Comparison of ENCODE assay signal across 20 cellular contexts in genomic region chr2:128326296-128326790, GRCh38.
"Had no signal": no experiment of that assay in that cellular context is flagged by ENCODE, and none has a peak within 500 bp of the region (broad histone marks: within the 10 kb centered on the region; RNA-seq: fewer than 3 reads in every experiment).

No MANE protein-coding gene starts in this region.

- H3K9me3 ChIP-seq: body of pancreas, stomach, thoracic aorta had no signal

- H3K27me3 ChIP-seq: body of pancreas, right atrium auricular region, stomach had no signal

- DNase-seq: activated naive CD4-positive, alpha-beta T cell; activated naive CD8-positive, alpha-beta T cell treated with anti-CD3 and anti-CD28 coated beads for 36 hours; amniotic stem cell; caudate nucleus; foreskin melanocyte; kidney glomerular epithelial cell; nucleus accumbens; stimulated activated CD4-positive, alpha-beta T cell treated with anti-CD3 and anti-CD28 coated beads, Interleukin-15, amount 100 ng/mL, for 24 hours; stimulated activated CD4-positive, alpha-beta T cell treated with anti-CD3 and anti-CD28 coated beads, Interleukin-2, amount 100 ng/mL, for 48 hours; T-helper 2 cell; WERI-Rb-1 had no signal

- H3K4me3 Mint-ChIP-seq: activated naive CD8-positive, alpha-beta T cell treated with anti-CD3 and anti-CD28 coated beads for 36 hours; natural killer cell treated with Interleukin-12 subunit alpha and Interleukin-12 subunit beta and Interleukin-15 and Interleukin-18, amount 100 ng/mL, for 72 hours; stimulated activated effector memory CD8-positive, alpha-beta T cell treated with anti-CD3 and anti-CD28 coated beads, Interleukin-12 subunit alpha, Interleukin-12 subunit beta, amount 100 ng/mL, for 72 hours had no signal

- H3K27ac ChIP-seq: WERI-Rb-1 had no signal

- H3K36me3 ChIP-seq: right atrium auricular region, stomach, thoracic aorta, WERI-Rb-1 had no signal

- H3K36me3 Mint-ChIP-seq: natural killer cell treated with Interleukin-12 subunit alpha and Interleukin-12 subunit beta and Interleukin-15 and Interleukin-18, amount 100 ng/mL, for 72 hours; stimulated activated effector memory CD8-positive, alpha-beta T cell treated with anti-CD3 and anti-CD28 coated beads, Interleukin-12 subunit alpha, Interleukin-12 subunit beta, amount 100 ng/mL, for 72 hours had no signal

- ATAC-seq: stimulated activated effector memory CD8-positive, alpha-beta T cell treated with anti-CD3 and anti-CD28 coated beads, Interleukin-12 subunit alpha, Interleukin-12 subunit beta, amount 100 ng/mL, for 72 hours had no signal

- H3K27me3 Mint-ChIP-seq: activated naive CD8-positive, alpha-beta T cell treated with anti-CD3 and anti-CD28 coated beads for 36 hours had no signal

- H3K9me3 Mint-ChIP-seq: natural killer cell treated with Interleukin-12 subunit alpha and Interleukin-12 subunit beta and Interleukin-15 and Interleukin-18, amount 100 ng/mL, for 72 hours had no signal

- FAIRE-seq: colon had no signal

- H3K4me3 ChIP-seq: body of pancreas, right atrium auricular region, skin epidermis, stomach, thoracic aorta had no signal

- H3K27ac Mint-ChIP-seq: activated naive CD8-positive, alpha-beta T cell treated with anti-CD3 and anti-CD28 coated beads for 36 hours; natural killer cell treated with Interleukin-12 subunit alpha and Interleukin-12 subunit beta and Interleukin-15 and Interleukin-18, amount 100 ng/mL, for 72 hours; progenitor cell of endocrine pancreas; stimulated activated effector memory CD8-positive, alpha-beta T cell treated with anti-CD3 and anti-CD28 coated beads, Interleukin-12 subunit alpha, Interleukin-12 subunit beta, amount 100 ng/mL, for 72 hours had no signal
